ENCODE assay signal across 1 cellular context in the genomic region with DNA sequence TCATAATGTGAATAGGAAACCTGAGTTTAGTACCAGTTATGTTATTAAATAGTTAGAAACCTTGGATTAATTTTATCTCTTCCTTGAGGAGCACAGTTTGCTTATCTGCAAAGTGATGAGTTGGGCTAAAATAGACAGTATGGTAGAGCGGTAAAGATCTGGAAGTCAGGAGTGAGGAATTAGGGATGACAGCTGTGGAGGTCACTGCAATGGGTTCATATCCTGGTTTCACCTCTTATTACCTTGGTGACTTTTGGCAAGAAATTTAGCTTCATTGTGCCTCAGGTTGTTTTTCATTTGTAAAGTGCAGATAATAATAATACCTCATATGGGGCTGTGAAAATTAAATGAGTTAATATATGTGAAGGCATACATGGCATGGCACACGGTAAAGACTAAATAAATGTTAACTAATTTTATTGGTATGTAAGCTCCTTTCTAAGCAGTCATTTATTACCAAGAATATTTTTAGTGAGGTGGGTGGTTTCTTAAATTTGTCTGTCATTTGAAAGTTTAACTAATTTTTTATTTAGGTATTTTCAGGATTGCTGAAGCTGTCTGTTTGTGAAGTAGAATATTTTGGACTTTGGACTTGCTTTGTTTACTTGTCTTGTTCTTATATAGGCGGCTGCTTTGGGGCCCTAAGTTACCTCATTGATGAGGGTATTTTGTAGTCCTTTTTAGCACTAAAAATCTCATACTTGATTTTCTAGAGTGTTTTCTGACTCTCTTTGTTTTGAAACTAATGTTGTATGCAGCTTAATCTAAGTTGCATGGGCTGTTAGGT.
TF ChIP-seq lines count a peak whose summit lies in the region.

No MANE protein-coding gene starts in this region.

TF ChIP-seq in GM12878, 131 proteins besides CTCF, POLR2A, EP300 and RAD21 (continued from another document):
- TF ChIP-seq, protein P1, sequence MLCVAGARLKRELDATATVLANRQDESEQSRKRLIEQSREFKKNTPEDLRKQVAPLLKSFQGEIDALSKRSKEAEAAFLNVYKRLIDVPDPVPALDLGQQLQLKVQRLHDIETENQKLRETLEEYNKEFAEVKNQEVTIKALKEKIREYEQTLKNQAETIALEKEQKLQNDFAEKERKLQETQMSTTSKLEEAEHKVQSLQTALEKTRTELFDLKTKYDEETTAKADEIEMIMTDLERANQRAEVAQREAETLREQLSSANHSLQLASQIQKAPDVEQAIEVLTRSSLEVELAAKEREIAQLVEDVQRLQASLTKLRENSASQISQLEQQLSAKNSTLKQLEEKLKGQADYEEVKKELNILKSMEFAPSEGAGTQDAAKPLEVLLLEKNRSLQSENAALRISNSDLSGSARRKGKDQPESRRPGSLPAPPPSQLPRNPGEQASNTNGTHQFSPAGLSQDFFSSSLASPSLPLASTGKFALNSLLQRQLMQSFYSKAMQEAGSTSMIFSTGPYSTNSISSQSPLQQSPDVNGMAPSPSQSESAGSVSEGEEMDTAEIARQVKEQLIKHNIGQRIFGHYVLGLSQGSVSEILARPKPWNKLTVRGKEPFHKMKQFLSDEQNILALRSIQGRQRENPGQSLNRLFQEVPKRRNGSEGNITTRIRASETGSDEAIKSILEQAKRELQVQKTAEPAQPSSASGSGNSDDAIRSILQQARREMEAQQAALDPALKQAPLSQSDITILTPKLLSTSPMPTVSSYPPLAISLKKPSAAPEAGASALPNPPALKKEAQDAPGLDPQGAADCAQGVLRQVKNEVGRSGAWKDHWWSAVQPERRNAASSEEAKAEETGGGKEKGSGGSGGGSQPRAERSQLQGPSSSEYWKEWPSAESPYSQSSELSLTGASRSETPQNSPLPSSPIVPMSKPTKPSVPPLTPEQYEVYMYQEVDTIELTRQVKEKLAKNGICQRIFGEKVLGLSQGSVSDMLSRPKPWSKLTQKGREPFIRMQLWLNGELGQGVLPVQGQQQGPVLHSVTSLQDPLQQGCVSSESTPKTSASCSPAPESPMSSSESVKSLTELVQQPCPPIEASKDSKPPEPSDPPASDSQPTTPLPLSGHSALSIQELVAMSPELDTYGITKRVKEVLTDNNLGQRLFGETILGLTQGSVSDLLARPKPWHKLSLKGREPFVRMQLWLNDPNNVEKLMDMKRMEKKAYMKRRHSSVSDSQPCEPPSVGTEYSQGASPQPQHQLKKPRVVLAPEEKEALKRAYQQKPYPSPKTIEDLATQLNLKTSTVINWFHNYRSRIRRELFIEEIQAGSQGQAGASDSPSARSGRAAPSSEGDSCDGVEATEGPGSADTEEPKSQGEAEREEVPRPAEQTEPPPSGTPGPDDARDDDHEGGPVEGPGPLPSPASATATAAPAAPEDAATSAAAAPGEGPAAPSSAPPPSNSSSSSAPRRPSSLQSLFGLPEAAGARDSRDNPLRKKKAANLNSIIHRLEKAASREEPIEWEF (IDR thresholded peaks at IDR 0.05; ENCODE audit: insufficient replicate concordance, low read depth, low read length) = no peak
- no peak for TF ChIP-seq BACH1 (IDR thresholded peaks at IDR 0.05; ENCODE audit: borderline replicate concordance)
